Comparison of ENCODE assay signal across 12 cellular contexts in genomic region chr15:52101542-52102340, GRCh38. TPM values are rescaled to one million over a fixed set of nuclear protein-coding genes. Genes with fewer than 3 reads are reported as not detected.
DNase-seq lines count a peak whose midpoint lies in the region; ATAC-seq and TF ChIP-seq lines count a peak whose summit lies in the region.
"Had no signal": no experiment of that assay in that cellular context is flagged by ENCODE, and none has a peak within 500 bp of the region (broad histone marks: within the 10 kb centered on the region; RNA-seq: fewer than 3 reads in every experiment).

No MANE protein-coding gene starts in this region.

- no peak for TF ChIP-seq POLR2A in spleen (IDR thresholded peaks at IDR 0.05)

- H3K9me3 ChIP-seq in Panc1 (ENCODE audit: control insufficient read depth, insufficient read depth, low read depth, low read length) (no peaks in the 10 kb centered on the region), upper lobe of right lung (no peaks in the 10 kb centered on the region), spleen (no peaks in the 10 kb centered on the region)
- H3K9me3 ChIP-seq: pancreas had no signal

- POLR2A ChIA-PET in Panc1 (lab: Charles Lee) = no interaction called here

- H3K4me1 ChIP-seq in Panc1 (ENCODE audit: control insufficient read depth, insufficient read depth, low read length) = peaks cover 34% of the 10 kb centered on the region
- peaks cover 10% of the 10 kb centered on the region for H3K4me1 ChIP-seq in upper lobe of right lung
- H3K4me1 ChIP-seq in spleen = peaks cover 0 to 38% (median 5%) of the 10 kb centered on the region in 6 donors

- H3K36me3 ChIP-seq in Panc1 (ENCODE audit: control insufficient read depth, insufficient read depth, low read length) = no peaks in the 10 kb centered on the region
- H3K36me3 ChIP-seq in upper lobe of right lung = no peaks in the 10 kb centered on the region
- no peaks in the 10 kb centered on the region for H3K36me3 ChIP-seq in spleen
- H3K36me3 ChIP-seq: pancreas had no signal

- BruUV-seq in Panc1 (replicated peaks; lab: Mats Ljungman, UMichigan) = no TSS peak

- H3K27me3 ChIP-seq in Panc1 (ENCODE audit: control insufficient read depth, insufficient read depth, low read length) (no peaks in the 10 kb centered on the region), upper lobe of right lung (no peaks in the 10 kb centered on the region), spleen (replicated peaks in 1 of 7) (peaks cover 0 to 3% (median 0%) of the 10 kb centered on the region in 7 donors)
- H3K27me3 ChIP-seq: pancreas had no signal

- WGBS in spleen, 5 donors = 78 to 90% (median 87%) methylated on average over 16 of the region's 16 CpGs

- DNase-seq in SIG-M5 treated with dmso at 0.1 percent for 504 hours (lab: John Stamatoyannopoulos, UW; ENCODE audit: unreplicated experiment) (peak; percentile 64), SIG-M5 (lab: John Stamatoyannopoulos, UW) (no peak), Panc1 (ENCODE audit: low read depth, low spot score) (no peak), upper lobe of right lung (no peak), left lobe of liver (ENCODE audit: low spot score) (no peak), spleen (no peak), NCI-H1092 (lab: John Stamatoyannopoulos, UW) (no peak)
- DNase-seq: NCI-H1105 treated with DMSO at 0.1 percent for 48 hours had no signal

- ATAC-seq in HG03103 (IDR thresholded peaks at IDR 0.05; ENCODE audit: low read depth, unreplicated experiment) (peak; percentile 45), Panc1 (no peak), upper lobe of right lung (peak; percentile 26), left lobe of liver (no peak)

- peak overlapping the region; percentile 60 for H3K27ac ChIP-seq in Panc1 (ENCODE audit: low read length)
- H3K27ac ChIP-seq in upper lobe of right lung = no peak overlapping the region
- H3K27ac ChIP-seq in spleen = peak overlapping the region in 2 of 8 donors; percentile 24 to 33
- H3K27ac ChIP-seq: 22Rv1, pancreas had no signal

- intact Hi-C loops in Panc1 (cut with micrococcal nuclease; ENCODE audit: unreplicated experiment) (no loop called here), upper lobe of right lung (cut with DNase I) (no loop called here), spleen (cut with DNase I; ENCODE audit: low total_unique reads) (no loop called here)

- H3K4me3 ChIP-seq in Panc1 (ENCODE audit: low read depth in 2 of 2, low read length in 2 of 2) (no peak overlapping the region), upper lobe of right lung (no peak overlapping the region), spleen (no peak overlapping the region)
- H3K4me3 ChIP-seq: lung, pancreas had no signal

- TF ChIP-seq CTCF in Panc1 (IDR thresholded peaks at IDR 0.05) (no peak), upper lobe of right lung (IDR thresholded peaks at IDR 0.05) (no peak), spleen (IDR thresholded peaks at IDR 0.05 in 8 of 11, conservative IDR thresholded peaks at IDR 0.05 in 3 of 11) (no peak)

- CTCF ChIA-PET in Panc1 (lab: Charles Lee) = no interaction called here

- in situ Hi-C loops in Panc1 (cut with HindIII; ENCODE audit: low pct_unique_long_range_greater_than_20kb, low sequenced_read_pairs) = no loop called here

RNA-seq across cellular contexts. Expression of gene BCL2L10, which starts 10.8 kb away (rescaled TPM):
- total RNA-seq in Panc1 (2021; ENCODE audit: unreplicated experiment) = 0.54 TPM
- 0.23 TPM for polyA plus RNA-seq in Panc1 (2012; ENCODE audit: insufficient read length)
- total RNA-seq in upper lobe of right lung = not detected
- 4.2 TPM for total RNA-seq in left lobe of liver
- total RNA-seq in spleen = 1 to 10 TPM in 2 of 7 donors, under 1 TPM in 3, not detected in 2; 0.79 to 1.2 (median 0.87) TPM
- 10 to 100 TPM in 1 of 3 donors, 1 to 10 TPM in 2; 2.7 to 10.7 (median 3.6) TPM for polyA plus RNA-seq in spleen

Comparison
In these comparisons a context has a peak if more than half of its experiments do, and no peak if none do; other contexts are left out.
1. ATAC-seq: peak in HG03103 (single experiment) and upper lobe of right lung (single experiment); none in Panc1 (single experiment) and left lobe of liver (single experiment).